In genomic region chr5:178590141-178590923, GRCh38 we compare ENCODE assay signal across 8 cellular contexts. TPM values are rescaled to one million over a fixed set of nuclear protein-coding genes. Genes with fewer than 3 reads are reported as not detected.
DNase-seq lines count a peak whose midpoint lies in the region; ATAC-seq, FAIRE-seq and TF ChIP-seq lines count a peak whose summit lies in the region.

COL23A1 (minus strand) TSS chr5:178590393.

- H3K4me3 ChIP-seq in GM12865 (ENCODE audit: low read depth, low read length) (no peak within 1 kb of the TSS), MG63 (peak within 1 kb of the TSS; percentile 76), endothelial cell of umbilical vein (replicated peaks in 1 of 3; ENCODE audit: insufficient read depth in 1 of 3, low read depth in 1 of 3, low read length in 3 of 3) (peak within 1 kb of the TSS in 1 of 3 experiments; percentile 29), mesenchymal stem cell (ENCODE audit: insufficient read depth in 1 of 2, low read depth in 1 of 2, low read length in 2 of 2) (peak within 1 kb of the TSS; percentile 50 to 54)

- no peak within 1 kb of the TSS for H3K18ac ChIP-seq in mesenchymal stem cell (ENCODE audit: low read depth in 1 of 2, low read length in 2 of 2)

- POLR2A ChIA-PET in activated CD4-positive, alpha-beta memory T cell treated with anti-CD3 and anti-CD28 coated beads, Interleukin-2, amount 10 ng/mL, durations not matched to agents 7 days and 5 days (lab: Charles Lee), result no interaction called here
- POLR2A ChIA-PET in endothelial cell of umbilical vein (lab: Charles Lee), result no interaction called here

- H2AK5ac ChIP-seq in mesenchymal stem cell (ENCODE audit: low read length, severe bottlenecking), result no peak within 1 kb of the TSS

- H3K4me2 ChIP-seq in endothelial cell of umbilical vein (ENCODE audit: insufficient read depth, low read length) (peak within 1 kb of the TSS; percentile 50), mesenchymal stem cell (ENCODE audit: low read length, poor library complexity, severe bottlenecking) (peak within 1 kb of the TSS; percentile 97)

- no peak within 1 kb of the TSS for H3K9ac ChIP-seq in endothelial cell of umbilical vein (replicated peaks; ENCODE audit: extremely low read depth, insufficient read depth, low read length)
- peak within 1 kb of the TSS; percentile 1 for H3K9ac ChIP-seq in mesenchymal stem cell (ENCODE audit: low read length)

- ATAC-seq in stimulated activated naive CD8-positive, alpha-beta T cell treated with anti-CD3 and anti-CD28 coated beads, Interleukin-15, Interleukin-2, amounts not matched to agents 100 U/mL and 50 U/mL, for 24 hours, result peak; percentile 21
- ATAC-seq in GM19467 (IDR thresholded peaks at IDR 0.05; ENCODE audit: unreplicated experiment), result no peak

- H2BK15ac ChIP-seq in mesenchymal stem cell (ENCODE audit: low read depth, poor library complexity, severe bottlenecking), result no peak within 1 kb of the TSS

- peaks cover 23% of the 10 kb centered on the region for H3K36me3 Mint-ChIP-seq in activated CD4-positive, alpha-beta memory T cell treated with anti-CD3 and anti-CD28 coated beads, Interleukin-2, amount 10 ng/mL, durations not matched to agents 7 days and 5 days (ENCODE audit: low read depth)

- no peaks in the 10 kb centered on the region for H3K79me1 ChIP-seq in mesenchymal stem cell (replicated peaks; ENCODE audit: low read length, poor library complexity, severe bottlenecking)

- WGBS in mesenchymal stem cell, result 2% methylated on average over 65 of the region's 78 CpGs

- H3K9me3 Mint-ChIP-seq in activated CD4-positive, alpha-beta memory T cell treated with anti-CD3 and anti-CD28 coated beads, Interleukin-2, amount 10 ng/mL, durations not matched to agents 7 days and 5 days, result peaks cover 15% of the 10 kb centered on the region

- peak; percentile 35 for FAIRE-seq in endothelial cell of umbilical vein (lab: Jason Lieb, UNC)

- TF ChIP-seq CTCF in GM12865 (IDR thresholded peaks at IDR 0.05; ENCODE audit: insufficient read depth, low read depth, low read length, missing control alignments) (peak; percentile 30), endothelial cell of umbilical vein (IDR thresholded peaks at IDR 0.05; ENCODE audit: extremely low read depth in 1 of 2, insufficient read depth in 1 of 2, low read depth in 1 of 2, low read length in 2 of 2) (peak; percentile 72 to 77)

- peak within 1 kb of the TSS; percentile 47 for H3K4me3 Mint-ChIP-seq in activated CD4-positive, alpha-beta memory T cell treated with anti-CD3 and anti-CD28 coated beads, Interleukin-2, amount 10 ng/mL, durations not matched to agents 7 days and 5 days

- no peak within 1 kb of the TSS for H3K14ac ChIP-seq in mesenchymal stem cell (ENCODE audit: low read length in 2 of 2)

- H2BK5ac ChIP-seq in mesenchymal stem cell (ENCODE audit: low read depth, low read length, poor library complexity, severe bottlenecking), result no peak within 1 kb of the TSS

- H3K27ac ChIP-seq in endothelial cell of umbilical vein (ENCODE audit: insufficient read depth, low read depth, low read length), result no peak within 1 kb of the TSS
- H3K27ac ChIP-seq in mesenchymal stem cell (ENCODE audit: low read length, poor library complexity, severe bottlenecking), result no peak within 1 kb of the TSS

- H4K20me1 ChIP-seq in endothelial cell of umbilical vein (replicated peaks; ENCODE audit: control insufficient read depth, extremely low read depth, insufficient read depth, low read length), result no peaks in the 10 kb centered on the region

- peaks cover 12% of the 10 kb centered on the region for H3K9me3 ChIP-seq in MG63
- H3K9me3 ChIP-seq in endothelial cell of umbilical vein (replicated peaks; ENCODE audit: control insufficient read depth, insufficient read depth, low read length), result no peaks in the 10 kb centered on the region
- H3K9me3 ChIP-seq in mesenchymal stem cell (ENCODE audit: control insufficient read depth, low read length), result peaks cover 6% of the 10 kb centered on the region

- no peak within 1 kb of the TSS for H3K27ac Mint-ChIP-seq in activated CD4-positive, alpha-beta memory T cell treated with anti-CD3 and anti-CD28 coated beads, Interleukin-2, amount 10 ng/mL, durations not matched to agents 7 days and 5 days

- CTCF ChIA-PET in activated CD4-positive, alpha-beta memory T cell treated with anti-CD3 and anti-CD28 coated beads, Interleukin-2, amount 10 ng/mL, durations not matched to agents 7 days and 5 days (lab: Charles Lee), result interaction anchor here (0.7 to 1.4 kb wide), 2 partner anchors 307 to 310 kb away, joined by 3 to 4 read pairs; no protein-coding TSS in a partner anchor
- CTCF ChIA-PET in endothelial cell of umbilical vein (lab: Charles Lee), result interaction anchor here (0.7 to 1.5 kb wide), 6 partner anchors 9 to 359 kb away, joined by 3 to 7 read pairs (median 4); no protein-coding TSS in a partner anchor

- peak within 1 kb of the TSS; percentile 45 for H4K8ac ChIP-seq in mesenchymal stem cell (ENCODE audit: low read length)

- peaks cover 50% of the 10 kb centered on the region for H3K27me3 Mint-ChIP-seq in activated CD4-positive, alpha-beta memory T cell treated with anti-CD3 and anti-CD28 coated beads, Interleukin-2, amount 10 ng/mL, durations not matched to agents 7 days and 5 days

- no peak for TF ChIP-seq POLR2A in endothelial cell of umbilical vein (IDR thresholded peaks at IDR 0.05; ENCODE audit: low read depth, low read length)

- H2AFZ ChIP-seq in endothelial cell of umbilical vein (ENCODE audit: low read depth, low read length), result peak within 1 kb of the TSS; percentile 55
- H2AFZ ChIP-seq in mesenchymal stem cell (ENCODE audit: low read depth, low read length), result peak within 1 kb of the TSS; percentile 74

- peaks cover 43% of the 10 kb centered on the region for H3K36me3 ChIP-seq in MG63
- H3K36me3 ChIP-seq in endothelial cell of umbilical vein (ENCODE audit: control insufficient read depth in 2 of 2, extremely low read depth in 1 of 2, insufficient read depth in 2 of 2, low read length in 2 of 2), result no peaks in the 10 kb centered on the region
- H3K36me3 ChIP-seq in mesenchymal stem cell (ENCODE audit: control insufficient read depth in 1 of 2, insufficient read depth in 2 of 2, low read depth in 1 of 2, low read length in 2 of 2), result peaks cover 0 to 4% of the 10 kb centered on the region in 2 experiments

- no TSS peak for BruUV-seq in endothelial cell of umbilical vein (replicated peaks; lab: Mats Ljungman, UMichigan)

- H4K91ac ChIP-seq in mesenchymal stem cell (ENCODE audit: low read length), result no peak within 1 kb of the TSS

- H3K27me3 ChIP-seq in MG63, result no peaks in the 10 kb centered on the region
- H3K27me3 ChIP-seq in endothelial cell of umbilical vein (ENCODE audit: control insufficient read depth in 2 of 2, insufficient read depth in 2 of 2, low read length in 2 of 2), result peaks cover 39 to 58% of the 10 kb centered on the region in 2 experiments
- H3K27me3 ChIP-seq in mesenchymal stem cell (ENCODE audit: control insufficient read depth in 1 of 2, insufficient read depth in 1 of 2, low read length in 2 of 2), result peaks cover 39 to 45% of the 10 kb centered on the region in 2 experiments

- no peaks in the 10 kb centered on the region for H3K9me1 ChIP-seq in endothelial cell of umbilical vein (replicated peaks; ENCODE audit: control insufficient read depth, extremely low read depth, insufficient read depth, low read length)

- H3K23ac ChIP-seq in mesenchymal stem cell (ENCODE audit: low read length in 2 of 2), result peak within 1 kb of the TSS in 1 of 2 experiments; percentile 52

- H2BK12ac ChIP-seq in mesenchymal stem cell (ENCODE audit: low read length in 2 of 2), result no peak within 1 kb of the TSS

- dilution Hi-C loops in endothelial cell of umbilical vein (cut with MboI; ENCODE audit: extremely low pct_ligation_motif_present, low sequenced_read_pairs), result no loop called here

- H3K79me2 ChIP-seq in endothelial cell of umbilical vein (ENCODE audit: control insufficient read depth, insufficient read depth, low read length), result no peaks in the 10 kb centered on the region

- peaks cover 6% of the 10 kb centered on the region for H3K4me1 ChIP-seq in endothelial cell of umbilical vein (ENCODE audit: control insufficient read depth, extremely low read depth, insufficient read depth, low read length)
- H3K4me1 ChIP-seq in mesenchymal stem cell (ENCODE audit: control insufficient read depth, insufficient read depth, low read depth, low read length), result peaks cover 15% of the 10 kb centered on the region

- DNase-seq in GM12865 (ENCODE audit: low read depth), result peak; percentile 3
- DNase-seq in MG63, result peak; percentile 94
- DNase-seq in activated CD4-positive, alpha-beta memory T cell treated with anti-CD3 and anti-CD28 coated beads, Interleukin-2, amount 10 ng/mL, durations not matched to agents 7 days and 5 days, result peak; percentile 30
- DNase-seq in endothelial cell of umbilical vein (ENCODE audit: low read depth, low spot score), result peak; percentile 55
- DNase-seq in mesenchymal stem cell, result peak; percentile 52
- peak; percentile 44 for DNase-seq in stimulated activated naive CD8-positive, alpha-beta T cell treated with anti-CD3 and anti-CD28 coated beads, Interleukin-15, Interleukin-2, amounts not matched to agents 100 U/mL and 50 U/mL, for 24 hours
- DNase-seq in NCI-H187 (lab: John Stamatoyannopoulos, UW), result no peak

- no peak within 1 kb of the TSS for H2BK120ac ChIP-seq in mesenchymal stem cell (ENCODE audit: low read depth, low read length)

- intact Hi-C loops in endothelial cell of umbilical vein (cut with micrococcal nuclease), result loop anchor here (1.0 to 5.0 kb wide), 5 partner anchors 129 to 902 kb away; no protein-coding TSS in a partner anchor

- peaks cover 6% of the 10 kb centered on the region for H3K4me1 Mint-ChIP-seq in activated CD4-positive, alpha-beta memory T cell treated with anti-CD3 and anti-CD28 coated beads, Interleukin-2, amount 10 ng/mL, durations not matched to agents 7 days and 5 days

- H3K4ac ChIP-seq in mesenchymal stem cell (ENCODE audit: low read depth in 1 of 2, low read length in 2 of 2), result no peak within 1 kb of the TSS

TF ChIP-seq in endothelial cell of umbilical vein, 7 proteins besides CTCF, POLR2A, EP300 and RAD21 (continues in another document):
- no peak for TF ChIP-seq MYC (IDR thresholded peaks at IDR 0.05; ENCODE audit: low read depth, low read length)

RNA-seq across cellular contexts. Expression of gene COL23A1, which starts in this region (rescaled TPM):
- total RNA-seq in MG63 (2014; rRNA removed; shearing (Covaris generic); ENCODE audit: low replicate concordance), result 89.5 and 107 TPM in 2 replicates
- under 1 TPM; 0.10 to 0.18 TPM for total RNA-seq in activated CD4-positive, alpha-beta memory T cell treated with anti-CD3 and anti-CD28 coated beads, Interleukin-2, amount 10 ng/mL, durations not matched to agents 7 days and 5 days
- total RNA-seq in endothelial cell of umbilical vein, result not detected in 2 replicates
- not detected in 2 replicates for polyA plus RNA-seq in endothelial cell of umbilical vein
- not detected in 2 replicates for polyA plus RNA-seq in endothelial cell of umbilical vein (2011; cell fraction: cytosol; rRNA removed)
- polyA plus RNA-seq in endothelial cell of umbilical vein (2011; cell fraction: nucleus; rRNA removed), result 0.05 TPM in 1 of 2 replicates, not detected in the other
- not detected in 2 replicates for polyA plus RNA-seq in endothelial cell of umbilical vein (2012)
- polyA minus RNA-seq in endothelial cell of umbilical vein, result 0.06 TPM in 1 of 2 replicates, not detected in the other
- polyA minus RNA-seq in endothelial cell of umbilical vein (2011; cell fraction: cytosol; rRNA and poly(A)+ RNA removed), result not detected
- polyA minus RNA-seq in endothelial cell of umbilical vein (2011; cell fraction: nucleus; rRNA and poly(A)+ RNA removed), result not detected in 2 replicates
- 0.41 TPM for polyA plus RNA-seq in mesenchymal stem cell (2013, experiment 1 of 2)
- 0.52 TPM for polyA plus RNA-seq in mesenchymal stem cell (2013, experiment 2 of 2)

Comparison
In these comparisons a context has a peak if more than half of its experiments do, and no peak if none do; other contexts are left out.
1. RNA of gene COL23A1 (total RNA-seq): 89.5 to 107 TPM in MG63; 0.10 to 0.18 TPM in activated CD4-positive, alpha-beta memory T cell treated with anti-CD3 and anti-CD28 coated beads, Interleukin-2, amount 10 ng/mL, durations not matched to agents 7 days and 5 days and not detected in endothelial cell of umbilical vein; every median in the first group is over 10 times any median in the second.
2. Peak in DNase-seq in activated CD4-positive, alpha-beta memory T cell treated with anti-CD3 and anti-CD28 coated beads, Interleukin-2, amount 10 ng/mL, durations not matched to agents 7 days and 5 days; RNA of the gene not detected or under 1 TPM.
3. Peak in DNase-seq and H3K4me2 ChIP-seq in endothelial cell of umbilical vein; RNA of the gene not detected or under 1 TPM.
4. DNase-seq: peak in GM12865 (single experiment), MG63 (single experiment), mesenchymal stem cell (single experiment) and stimulated activated naive CD8-positive, alpha-beta T cell treated with anti-CD3 and anti-CD28 coated beads, Interleukin-15, Interleukin-2, amounts not matched to agents 100 U/mL and 50 U/mL, for 24 hours (single experiment); none in NCI-H187 (0 of 2).